ENCODE assay signal across 1 cellular context in the genomic region with DNA sequence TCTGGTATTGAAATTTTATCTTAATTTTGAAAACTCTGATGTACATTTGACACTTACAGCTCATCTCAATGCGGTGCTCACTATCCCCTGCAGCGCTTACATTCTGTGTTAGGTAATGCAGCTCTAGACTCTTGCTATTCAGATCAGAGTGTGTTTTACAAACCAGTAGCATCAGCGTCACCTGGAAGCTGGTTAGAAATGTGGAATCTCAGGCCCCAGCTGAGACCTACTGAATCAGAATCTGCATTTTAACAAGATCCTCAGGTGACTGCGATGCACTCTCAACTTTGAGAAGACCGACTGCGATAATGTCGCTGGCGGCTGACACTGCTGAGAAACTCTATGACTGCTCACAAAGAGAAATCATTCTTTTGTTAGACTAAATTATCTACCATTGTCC.
TF ChIP-seq lines count a peak whose summit lies in the region.

No MANE protein-coding gene starts in this region.

TF ChIP-seq in neural cell, 6 proteins besides CTCF, POLR2A, EP300 and RAD21 (continued from another document):
- TF ChIP-seq, protein P1, sequence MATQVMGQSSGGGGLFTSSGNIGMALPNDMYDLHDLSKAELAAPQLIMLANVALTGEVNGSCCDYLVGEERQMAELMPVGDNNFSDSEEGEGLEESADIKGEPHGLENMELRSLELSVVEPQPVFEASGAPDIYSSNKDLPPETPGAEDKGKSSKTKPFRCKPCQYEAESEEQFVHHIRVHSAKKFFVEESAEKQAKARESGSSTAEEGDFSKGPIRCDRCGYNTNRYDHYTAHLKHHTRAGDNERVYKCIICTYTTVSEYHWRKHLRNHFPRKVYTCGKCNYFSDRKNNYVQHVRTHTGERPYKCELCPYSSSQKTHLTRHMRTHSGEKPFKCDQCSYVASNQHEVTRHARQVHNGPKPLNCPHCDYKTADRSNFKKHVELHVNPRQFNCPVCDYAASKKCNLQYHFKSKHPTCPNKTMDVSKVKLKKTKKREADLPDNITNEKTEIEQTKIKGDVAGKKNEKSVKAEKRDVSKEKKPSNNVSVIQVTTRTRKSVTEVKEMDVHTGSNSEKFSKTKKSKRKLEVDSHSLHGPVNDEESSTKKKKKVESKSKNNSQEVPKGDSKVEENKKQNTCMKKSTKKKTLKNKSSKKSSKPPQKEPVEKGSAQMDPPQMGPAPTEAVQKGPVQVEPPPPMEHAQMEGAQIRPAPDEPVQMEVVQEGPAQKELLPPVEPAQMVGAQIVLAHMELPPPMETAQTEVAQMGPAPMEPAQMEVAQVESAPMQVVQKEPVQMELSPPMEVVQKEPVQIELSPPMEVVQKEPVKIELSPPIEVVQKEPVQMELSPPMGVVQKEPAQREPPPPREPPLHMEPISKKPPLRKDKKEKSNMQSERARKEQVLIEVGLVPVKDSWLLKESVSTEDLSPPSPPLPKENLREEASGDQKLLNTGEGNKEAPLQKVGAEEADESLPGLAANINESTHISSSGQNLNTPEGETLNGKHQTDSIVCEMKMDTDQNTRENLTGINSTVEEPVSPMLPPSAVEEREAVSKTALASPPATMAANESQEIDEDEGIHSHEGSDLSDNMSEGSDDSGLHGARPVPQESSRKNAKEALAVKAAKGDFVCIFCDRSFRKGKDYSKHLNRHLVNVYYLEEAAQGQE (IDR thresholded peaks at IDR 0.05; ENCODE audit: borderline replicate concordance): no peak
- TF ChIP-seq MXI1 (conservative IDR thresholded peaks at IDR 0.05; ENCODE audit: poor library complexity, severe bottlenecking) (no peak), EZH2 (IDR thresholded peaks at IDR 0.05; ENCODE audit: borderline replicate concordance, insufficient read depth, low read length, poor library complexity, severe bottlenecking) (no peak)
